In the genomic region with DNA sequence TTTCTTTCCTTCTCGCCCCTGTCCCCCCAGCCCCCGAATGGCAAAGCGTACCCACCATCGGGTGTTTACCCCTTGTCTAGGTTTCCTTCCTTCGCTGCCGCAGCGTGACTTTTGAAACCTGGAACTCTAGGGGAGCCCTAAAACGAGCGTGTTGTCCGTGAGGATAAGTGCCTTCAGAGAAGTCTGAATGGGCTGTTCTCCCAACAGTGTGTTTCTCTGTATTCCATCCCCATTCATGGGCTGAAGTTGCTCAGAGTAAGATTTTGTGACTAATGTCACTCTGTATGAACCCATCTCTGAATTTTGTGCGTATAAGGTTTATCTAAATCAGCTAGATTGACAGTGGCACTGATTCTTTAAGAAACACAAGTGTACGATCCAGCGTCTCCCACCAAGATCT, we compare ENCODE assay signal across 9 cellular contexts. TPM values are rescaled to one million over a fixed set of nuclear protein-coding genes. Genes with fewer than 3 reads are reported as not detected.
DNase-seq lines count a peak whose midpoint lies in the region; ATAC-seq, FAIRE-seq and TF ChIP-seq lines count a peak whose summit lies in the region.
"Had no signal": no experiment of that assay in that cellular context is flagged by ENCODE, and none has a peak within 500 bp of the region (broad histone marks: within the 10 kb centered on the region; RNA-seq: fewer than 3 reads in every experiment).

No MANE protein-coding gene starts in this region.

- H3K27ac ChIP-seq in mesodermal cell (ENCODE audit: low read depth, low read length, severe bottlenecking) (no peak overlapping the region), uterus (peak overlapping the region; percentile 72 to 75)

- peak overlapping the region; percentile 82 for H3K4me3 ChIP-seq in bronchial epithelial cell (ENCODE audit: low read depth, low read length)
- peak overlapping the region; percentile 54 for H3K4me3 ChIP-seq in mesodermal cell (ENCODE audit: extremely low read depth, insufficient read depth, low read length, poor library complexity, severe bottlenecking)
- H3K4me3 ChIP-seq in uterus = peak overlapping the region; percentile 61 to 75

- intact Hi-C loops in Right ventricle myocardium superior (cut with DNase I) (no loop called here), Right ventricle myocardium inferior (cut with DNase I) (no loop called here), uterus (cut with DNase I; ENCODE audit: low total_unique reads) (no loop called here)

- H3K36me3 ChIP-seq in bronchial epithelial cell (ENCODE audit: control insufficient read depth, insufficient read depth, low read length) (no peaks in the 10 kb centered on the region), mesodermal cell (ENCODE audit: control insufficient read depth, insufficient read depth, low read length) (no peaks in the 10 kb centered on the region), uterus (no peaks in the 10 kb centered on the region)

- TF ChIP-seq CTCF in bronchial epithelial cell (IDR thresholded peaks at IDR 0.05; ENCODE audit: insufficient read depth, low read length, severe bottlenecking) (no peak), uterus (IDR thresholded peaks at IDR 0.05) (no peak)

- H3K9me3 ChIP-seq in mesodermal cell (ENCODE audit: control insufficient read depth, low read length) (peaks cover 9% of the 10 kb centered on the region), uterus (peaks cover 0 to 10% of the 10 kb centered on the region in 2 donors)

- DNase-seq in Right ventricle myocardium superior = no peak
- DNase-seq in Right ventricle myocardium inferior (ENCODE audit: missing footprints) = no peak
- peak; percentile 10 for DNase-seq in bronchial epithelial cell (ENCODE audit: low read depth)
- DNase-seq in uterus = no peak
- no peak for DNase-seq in A172 (ENCODE audit: low spot score)
- DNase-seq in NCI-H1694 (lab: John Stamatoyannopoulos, UW) = no peak
- DNase-seq in activated CD8-positive, alpha-beta memory T cell treated with anti-CD3 and anti-CD28 coated beads, Interleukin-2, amount 50 U/mL, for 4 hours = no peak
- DNase-seq: DND-41 had no signal

- H3K27me3 ChIP-seq in bronchial epithelial cell (ENCODE audit: control insufficient read depth, insufficient read depth, low read length) (no peaks in the 10 kb centered on the region), uterus (no peaks in the 10 kb centered on the region)

- WGBS in mesodermal cell (ENCODE audit: insufficient coverage in 2 of 2), 2 experiments = 7 to 19% methylated on average over 9 to 11 of the region's 13 CpGs

- no peak for TF ChIP-seq POLR2A in uterus (IDR thresholded peaks at IDR 0.05)

- no peak for FAIRE-seq in bronchial epithelial cell (lab: Jason Lieb, UNC)

- H3K4me1 ChIP-seq in mesodermal cell (ENCODE audit: control insufficient read depth, insufficient read depth, low read length, poor library complexity, severe bottlenecking) (no peaks in the 10 kb centered on the region), uterus (no peaks in the 10 kb centered on the region)

- ATAC-seq in Right ventricle myocardium superior (ENCODE audit: poor library complexity) (peak; percentile 6), Right ventricle myocardium inferior (no peak)

RNA-seq across cellular contexts. Expression of a gene that starts 0.9 kb away (rescaled TPM):
- total RNA-seq in Right ventricle myocardium superior = 4.2 TPM
- total RNA-seq in Right ventricle myocardium inferior = 5.0 TPM
- total RNA-seq in bronchial epithelial cell = 1.6 and 1.7 TPM in 2 replicates
- polyA plus RNA-seq in mesodermal cell (2013, experiment 1 of 2) = 2.1 TPM
- 1.1 TPM for polyA plus RNA-seq in mesodermal cell (2013, experiment 2 of 2)
- 10 to 100 TPM in 2 of 4 donors, 1 to 10 TPM in 2; 2.1 to 28.1 (median 12.6) TPM for total RNA-seq in uterus
- 0.02 and 0.46 TPM in 2 replicates for total RNA-seq in A172 (2014; rRNA removed; shearing (Covaris generic))

RNA-seq across cellular contexts. Expression of a gene that starts 5.9 kb away (rescaled TPM):
- 0.43 TPM for total RNA-seq in Right ventricle myocardium superior
- total RNA-seq in Right ventricle myocardium inferior = 1.7 TPM
- not detected in 2 replicates for total RNA-seq in bronchial epithelial cell
- polyA plus RNA-seq in mesodermal cell (2013, experiment 1 of 2) = not detected
- polyA plus RNA-seq in mesodermal cell (2013, experiment 2 of 2) = not detected
- 1 to 10 TPM; 1.0 to 3.8 (median 2.3) TPM for total RNA-seq in uterus
- not detected in 2 replicates for total RNA-seq in A172 (2014; rRNA removed; shearing (Covaris generic))
